Comparison of ENCODE assay signal across 9 cellular contexts in the genomic region with DNA sequence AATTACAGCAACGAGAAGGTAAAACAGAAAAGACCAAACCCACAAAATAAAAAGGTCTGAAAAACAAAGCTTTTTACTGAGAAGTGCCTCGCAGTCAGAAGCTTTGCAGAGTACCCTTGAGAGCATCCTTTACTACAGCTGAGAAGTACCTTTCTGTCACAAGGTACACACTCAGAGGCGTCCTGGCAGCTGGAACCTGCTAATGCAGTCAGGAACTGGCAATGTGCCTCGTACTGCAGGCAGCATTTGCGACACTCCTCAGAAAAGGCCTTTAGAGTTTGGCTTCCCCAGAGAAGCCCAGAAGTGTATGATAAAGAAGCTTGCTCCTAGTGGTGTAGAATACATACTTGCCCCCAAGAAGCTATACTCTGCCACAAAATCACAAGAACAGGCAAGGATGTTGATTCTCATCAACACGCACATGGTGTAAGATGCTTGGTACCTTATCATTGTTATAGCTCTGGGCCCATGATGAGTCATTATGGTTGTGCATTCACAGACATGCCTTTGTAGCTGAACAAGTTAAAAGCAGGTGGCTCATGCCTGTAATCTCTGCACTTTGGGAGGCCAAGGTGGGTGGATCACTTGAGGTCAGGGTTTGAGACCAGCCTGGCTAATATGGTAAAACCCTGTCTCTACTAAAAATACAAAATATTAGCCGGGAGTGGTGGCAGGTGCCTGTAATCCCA. TPM values are rescaled to one million over a fixed set of nuclear protein-coding genes. Genes with fewer than 3 reads are reported as not detected.
DNase-seq lines count a peak whose midpoint lies in the region; ATAC-seq and TF ChIP-seq lines count a peak whose summit lies in the region.
"Had no signal": no experiment of that assay in that cellular context is flagged by ENCODE, and none has a peak within 500 bp of the region (broad histone marks: within the 10 kb centered on the region; RNA-seq: fewer than 3 reads in every experiment).

No MANE protein-coding gene starts in this region.

- ATAC-seq in CD4-positive, CD25-positive, alpha-beta regulatory T cell (ENCODE audit: low read depth in 2 of 2): no peak
- ATAC-seq in IMR-90 (ENCODE audit: low read depth): no peak
- ATAC-seq in left lung: peak; percentile 46
- no peak for ATAC-seq in GM21723 (IDR thresholded peaks at IDR 0.05; ENCODE audit: unreplicated experiment)

- no peak overlapping the region for H3K4me3 ChIP-seq in CD4-positive, CD25-positive, alpha-beta regulatory T cell (ENCODE audit: low read depth, low read length)
- H3K4me3 ChIP-seq in IMR-90 (ENCODE audit: insufficient read depth, low read depth, low read length): no peak overlapping the region
- no peak overlapping the region for H3K4me3 ChIP-seq in left lung
- H3K4me3 ChIP-seq: sigmoid colon had no signal

- H3K14ac ChIP-seq in IMR-90 (replicated peaks; ENCODE audit: low read depth, low read length): peak overlapping the region; percentile 70

- H3K4me1 ChIP-seq in CD4-positive, CD25-positive, alpha-beta regulatory T cell (ENCODE audit: control insufficient read depth, insufficient read depth, low read length, poor library complexity, severe bottlenecking): peaks cover 25% of the 10 kb centered on the region
- H3K4me1 ChIP-seq in IMR-90 (ENCODE audit: control insufficient read depth, insufficient read depth, low read length): peaks cover 13% of the 10 kb centered on the region
- peaks cover 7 to 43% of the 10 kb centered on the region in 2 donors for H3K4me1 ChIP-seq in left lung

- H2BK20ac ChIP-seq in IMR-90 (ENCODE audit: low read depth, low read length): peak overlapping the region; percentile 75

- peaks cover 27% of the 10 kb centered on the region for H4K20me1 ChIP-seq in IMR-90 (ENCODE audit: insufficient read depth, low read length)

- peak overlapping the region; percentile 40 to 97 (median 59) for H3K27ac Mint-ChIP-seq in CD4-positive, CD25-positive, alpha-beta regulatory T cell
- no peak overlapping the region for H3K27ac Mint-ChIP-seq in activated CD4-positive, alpha-beta memory T cell treated with anti-CD3 and anti-CD28 coated beads, Interleukin-2, amount 10 ng/mL, durations not matched to agents 7 days and 5 days

- H4K8ac ChIP-seq in IMR-90 (ENCODE audit: low read depth in 2 of 2, low read length in 2 of 2): peak overlapping the region; percentile 73 to 92; a peak in 3 of 4 replicates

- H3K36me3 Mint-ChIP-seq in CD4-positive, CD25-positive, alpha-beta regulatory T cell: peaks cover 5% of the 10 kb centered on the region
- H3K36me3 Mint-ChIP-seq in activated CD4-positive, alpha-beta memory T cell treated with anti-CD3 and anti-CD28 coated beads, Interleukin-2, amount 10 ng/mL, durations not matched to agents 7 days and 5 days (ENCODE audit: low read depth): peaks cover 14% of the 10 kb centered on the region

- H3K23ac ChIP-seq in IMR-90 (ENCODE audit: low read depth, low read length): peak overlapping the region; percentile 10

- CTCF ChIA-PET in IMR-90 (lab: Yijun Ruan, JAX): no interaction called here
- CTCF ChIA-PET in activated CD4-positive, alpha-beta memory T cell treated with anti-CD3 and anti-CD28 coated beads, Interleukin-2, amount 10 ng/mL, durations not matched to agents 7 days and 5 days (lab: Charles Lee): interaction anchor here (0.9 to 1.1 kb wide), 2 partner anchors 55 to 63 kb away, joined by 3 read pairs; a partner anchor contains a TSS

- H4K5ac ChIP-seq in IMR-90 (ENCODE audit: low read depth, low read length): peak overlapping the region; percentile 47; the same call in 1 of the 2 replicates

- H3K56ac ChIP-seq in IMR-90 (ENCODE audit: extremely low read depth, insufficient read depth, low read length): no peak overlapping the region

- H3K4ac ChIP-seq in IMR-90 (ENCODE audit: low read depth, low read length): peak overlapping the region; percentile 78

- peak overlapping the region; percentile 76; the same call in 2 of the 3 replicates for H2BK15ac ChIP-seq in IMR-90 (ENCODE audit: low read depth, low read length)

- H3K18ac ChIP-seq in IMR-90 (ENCODE audit: low read depth, low read length): peak overlapping the region; percentile 2; the same call in 1 of the 2 replicates

- peaks cover 22 to 58% of the 10 kb centered on the region in 2 experiments for H3K79me1 ChIP-seq in IMR-90 (ENCODE audit: low read depth in 1 of 2, low read length in 2 of 2)

- TF ChIP-seq RAD21 in IMR-90 (IDR thresholded peaks at IDR 0.05; ENCODE audit: low read length): no peak

- peak overlapping the region; percentile 48 for H2AK5ac ChIP-seq in IMR-90 (ENCODE audit: low read depth, low read length)

- no TSS peak for BruUV-seq in IMR-90 (replicated peaks; lab: Mats Ljungman, UMichigan)

- no peaks in the 10 kb centered on the region for H3K27me3 ChIP-seq in CD4-positive, CD25-positive, alpha-beta regulatory T cell (ENCODE audit: control insufficient read depth, insufficient read depth, low read length)
- no peaks in the 10 kb centered on the region for H3K27me3 ChIP-seq in IMR-90 (ENCODE audit: control insufficient read depth, insufficient read depth, low read length)
- no peaks in the 10 kb centered on the region for H3K27me3 ChIP-seq in left lung
- H3K27me3 ChIP-seq: sigmoid colon had no signal

- peaks cover 0 to 2% (median under 1%) of the 10 kb centered on the region in 7 donors for H3K9me3 Mint-ChIP-seq in CD4-positive, CD25-positive, alpha-beta regulatory T cell
- peaks cover under 1% of the 10 kb centered on the region for H3K9me3 Mint-ChIP-seq in activated CD4-positive, alpha-beta memory T cell treated with anti-CD3 and anti-CD28 coated beads, Interleukin-2, amount 10 ng/mL, durations not matched to agents 7 days and 5 days

- peak overlapping the region; percentile 47 for H2AK9ac ChIP-seq in IMR-90 (replicated peaks; ENCODE audit: low read depth, low read length, poor library complexity)

- in situ Hi-C loops in IMR-90 (cut with MboI; ENCODE audit: low sequenced_read_pairs): no loop called here
- in situ Hi-C loops in GM13977 (cut with MboI; ENCODE audit: low pct_unique_long_range_greater_than_20kb, low sequenced_read_pairs, unreplicated experiment): no loop called here

- peak overlapping the region; percentile 83 to 98 (median 95) for H3K4me3 Mint-ChIP-seq in CD4-positive, CD25-positive, alpha-beta regulatory T cell
- peak overlapping the region; percentile 98 for H3K4me3 Mint-ChIP-seq in activated CD4-positive, alpha-beta memory T cell treated with anti-CD3 and anti-CD28 coated beads, Interleukin-2, amount 10 ng/mL, durations not matched to agents 7 days and 5 days

- POLR2A ChIA-PET in IMR-90 (lab: Charles Lee; ENCODE audit: unreplicated experiment): no interaction called here
- POLR2A ChIA-PET in activated CD4-positive, alpha-beta memory T cell treated with anti-CD3 and anti-CD28 coated beads, Interleukin-2, amount 10 ng/mL, durations not matched to agents 7 days and 5 days (lab: Charles Lee): interaction anchor here (2.0 to 4.6 kb wide), 4 partner anchors 56 to 70 kb away, joined by 6 to 69 read pairs (median 19); a partner anchor contains a TSS

- DNase-seq in CD4-positive, CD25-positive, alpha-beta regulatory T cell: peak in 1 of 3 donors; percentile 16
- DNase-seq in IMR-90 (peak; percentile 79), left lung (peak in 1 of 2 donors; percentile 85), GM13977 (ENCODE audit: low spot score) (no peak), NOMO-1 treated with dmso at 0.1 percent for 144 hours (lab: John Stamatoyannopoulos, UW; ENCODE audit: unreplicated experiment) (no peak), middle frontal gyrus (ENCODE audit: extremely low spot score, low spot score) (no peak)
- DNase-seq in activated CD4-positive, alpha-beta memory T cell treated with anti-CD3 and anti-CD28 coated beads, Interleukin-2, amount 10 ng/mL, durations not matched to agents 7 days and 5 days: no peak
- DNase-seq: sigmoid colon had no signal

- TF ChIP-seq CTCF in IMR-90 (conservative IDR thresholded peaks at IDR 0.05; ENCODE audit: low read depth, low read length) (no peak), left lung (IDR thresholded peaks at IDR 0.05) (no peak), GM13977 (IDR thresholded peaks at IDR 0.05; ENCODE audit: extremely low read depth, insufficient read depth, missing control alignments) (no peak)

- no peak overlapping the region for H3K9ac ChIP-seq in IMR-90 (ENCODE audit: low read depth, low read length)

- no peak overlapping the region for H3K27ac ChIP-seq in CD4-positive, CD25-positive, alpha-beta regulatory T cell (ENCODE audit: insufficient read depth, low read length, poor library complexity, severe bottlenecking)
- H3K27ac ChIP-seq in IMR-90 (ENCODE audit: insufficient read depth, low read length): peak overlapping the region; percentile 21
- peak overlapping the region; percentile 87 to 91 for H3K27ac ChIP-seq in left lung

- H3K27me3 Mint-ChIP-seq in CD4-positive, CD25-positive, alpha-beta regulatory T cell: no peaks in the 10 kb centered on the region
- no peaks in the 10 kb centered on the region for H3K27me3 Mint-ChIP-seq in activated CD4-positive, alpha-beta memory T cell treated with anti-CD3 and anti-CD28 coated beads, Interleukin-2, amount 10 ng/mL, durations not matched to agents 7 days and 5 days

- H2AFZ ChIP-seq in IMR-90 (replicated peaks; ENCODE audit: low read length, poor library complexity): no peak overlapping the region

- H3K36me3 ChIP-seq in CD4-positive, CD25-positive, alpha-beta regulatory T cell (ENCODE audit: control insufficient read depth, insufficient read depth, low read length): peaks cover 5% of the 10 kb centered on the region
- H3K36me3 ChIP-seq in IMR-90 (ENCODE audit: control insufficient read depth, insufficient read depth, low read length) (peaks cover 4% of the 10 kb centered on the region), left lung (peaks cover 0 to 4% of the 10 kb centered on the region in 2 donors)
- H3K36me3 ChIP-seq: sigmoid colon had no signal

- H3K9me1 ChIP-seq in IMR-90 (ENCODE audit: insufficient read depth, low read length): peaks cover 26% of the 10 kb centered on the region

- H4K91ac ChIP-seq in IMR-90 (ENCODE audit: insufficient read depth, low read depth, low read length): peak overlapping the region; percentile 82

- H2BK120ac ChIP-seq in IMR-90 (ENCODE audit: low read depth, low read length): peak overlapping the region; percentile 83

- H3K4me2 ChIP-seq in IMR-90 (ENCODE audit: low read depth, low read length): no peak overlapping the region; the same call in 1 of the 2 replicates

- peaks cover 4 to 42% (median 24%) of the 10 kb centered on the region in 4 donors for H3K4me1 Mint-ChIP-seq in CD4-positive, CD25-positive, alpha-beta regulatory T cell
- peaks cover 37% of the 10 kb centered on the region for H3K4me1 Mint-ChIP-seq in activated CD4-positive, alpha-beta memory T cell treated with anti-CD3 and anti-CD28 coated beads, Interleukin-2, amount 10 ng/mL, durations not matched to agents 7 days and 5 days

- H2BK5ac ChIP-seq in IMR-90 (ENCODE audit: low read depth, low read length, poor library complexity, severe bottlenecking): peak overlapping the region; percentile 97

- dilution Hi-C loops in IMR-90 (cut with HindIII; ENCODE audit: low sequenced_read_pairs, unreplicated experiment): no loop called here

- intact Hi-C loops in IMR-90 (cut with micrococcal nuclease) (loop anchor here (5.0 kb wide), 1 partner anchor 474 kb away; no protein-coding TSS in a partner anchor), left lung (cut with DNase I) (no loop called here)

- no peak for TF ChIP-seq POLR2A in IMR-90 (IDR thresholded peaks at IDR 0.05; ENCODE audit: low read depth, low read length)

- no CpG with 5 or more reads among the region's 7 CpGs for WGBS in IMR-90 (ENCODE audit: extremely low coverage in 2 of 2, insufficient read length in 1 of 2), 2 experiments

- no peaks in the 10 kb centered on the region for H3K9me3 ChIP-seq in CD4-positive, CD25-positive, alpha-beta regulatory T cell (ENCODE audit: control insufficient read depth in 2 of 2, low read length in 2 of 2)
- H3K9me3 ChIP-seq in IMR-90 (ENCODE audit: control insufficient read depth, insufficient read depth, low read length) (peaks cover under 1% of the 10 kb centered on the region), left lung (peaks cover 0 to 2% of the 10 kb centered on the region in 2 donors)
- H3K9me3 ChIP-seq: sigmoid colon had no signal

RNA-seq across cellular contexts. Expression of a gene that starts 2.0 kb away (rescaled TPM):
- total RNA-seq in CD4-positive, CD25-positive, alpha-beta regulatory T cell: 50.7 TPM
- 10 to 100 TPM; 15.9 to 30.4 (median 19.7) TPM for polyA plus RNA-seq in CD4-positive, CD25-positive, alpha-beta regulatory T cell
- 46.2 and 71.7 TPM in 2 replicates for total RNA-seq in IMR-90 (2012; rRNA removed)
- polyA plus RNA-seq in IMR-90 (2012; rRNA removed): 43.6 and 48.6 TPM in 2 replicates
- 5.5 and 7.8 TPM in 2 replicates for polyA plus RNA-seq in IMR-90 (2012; cell fraction: cytosol; rRNA removed)
- 22.2 and 87.5 TPM in 2 replicates for polyA plus RNA-seq in IMR-90 (2012; cell fraction: nucleus; rRNA removed; ENCODE audit: low replicate concordance)
- 10 to 100 TPM; 50.9 to 59.6 TPM for total RNA-seq in activated CD4-positive, alpha-beta memory T cell treated with anti-CD3 and anti-CD28 coated beads, Interleukin-2, amount 10 ng/mL, durations not matched to agents 7 days and 5 days
- 10 to 100 TPM; 33.2 to 46.9 TPM for total RNA-seq in left lung

RNA-seq across cellular contexts. Expression of a gene that starts 39.4 kb away (rescaled TPM):
- not detected for total RNA-seq in CD4-positive, CD25-positive, alpha-beta regulatory T cell
- polyA plus RNA-seq in CD4-positive, CD25-positive, alpha-beta regulatory T cell: not detected
- total RNA-seq in IMR-90 (2012; rRNA removed) (not detected in 2 replicates), left lung (not detected)
- not detected in 2 replicates for polyA plus RNA-seq in IMR-90 (2012; rRNA removed)
- polyA plus RNA-seq in IMR-90 (2012; cell fraction: cytosol; rRNA removed): not detected in 2 replicates
- not detected in 2 replicates for polyA plus RNA-seq in IMR-90 (2012; cell fraction: nucleus; rRNA removed; ENCODE audit: low replicate concordance)
- not detected for total RNA-seq in activated CD4-positive, alpha-beta memory T cell treated with anti-CD3 and anti-CD28 coated beads, Interleukin-2, amount 10 ng/mL, durations not matched to agents 7 days and 5 days
- total RNA-seq: sigmoid colon had no signal
- polyA plus RNA-seq: sigmoid colon had no signal

RNA-seq across cellular contexts. Expression of a gene that starts 54.8 kb away (rescaled TPM):
- 82.0 TPM for total RNA-seq in CD4-positive, CD25-positive, alpha-beta regulatory T cell
- polyA plus RNA-seq in CD4-positive, CD25-positive, alpha-beta regulatory T cell: 10 to 100 TPM; 20.5 to 32.1 (median 27.3) TPM
- total RNA-seq in IMR-90 (2012; rRNA removed) (25.5 and 30.8 TPM in 2 replicates), left lung (100 to 1,000 TPM; 121 to 122 TPM)
- polyA plus RNA-seq in IMR-90 (2012; rRNA removed): 22.1 and 24.3 TPM in 2 replicates
- polyA plus RNA-seq in IMR-90 (2012; cell fraction: cytosol; rRNA removed): 12.8 and 14.9 TPM in 2 replicates
- 41.4 and 70.6 TPM in 2 replicates for polyA plus RNA-seq in IMR-90 (2012; cell fraction: nucleus; rRNA removed; ENCODE audit: low replicate concordance)
- 100 to 1,000 TPM in 1 of 2 experiments, 10 to 100 TPM in 1; 99.0 to 103 TPM for total RNA-seq in activated CD4-positive, alpha-beta memory T cell treated with anti-CD3 and anti-CD28 coated beads, Interleukin-2, amount 10 ng/mL, durations not matched to agents 7 days and 5 days
